In the genomic region with DNA sequence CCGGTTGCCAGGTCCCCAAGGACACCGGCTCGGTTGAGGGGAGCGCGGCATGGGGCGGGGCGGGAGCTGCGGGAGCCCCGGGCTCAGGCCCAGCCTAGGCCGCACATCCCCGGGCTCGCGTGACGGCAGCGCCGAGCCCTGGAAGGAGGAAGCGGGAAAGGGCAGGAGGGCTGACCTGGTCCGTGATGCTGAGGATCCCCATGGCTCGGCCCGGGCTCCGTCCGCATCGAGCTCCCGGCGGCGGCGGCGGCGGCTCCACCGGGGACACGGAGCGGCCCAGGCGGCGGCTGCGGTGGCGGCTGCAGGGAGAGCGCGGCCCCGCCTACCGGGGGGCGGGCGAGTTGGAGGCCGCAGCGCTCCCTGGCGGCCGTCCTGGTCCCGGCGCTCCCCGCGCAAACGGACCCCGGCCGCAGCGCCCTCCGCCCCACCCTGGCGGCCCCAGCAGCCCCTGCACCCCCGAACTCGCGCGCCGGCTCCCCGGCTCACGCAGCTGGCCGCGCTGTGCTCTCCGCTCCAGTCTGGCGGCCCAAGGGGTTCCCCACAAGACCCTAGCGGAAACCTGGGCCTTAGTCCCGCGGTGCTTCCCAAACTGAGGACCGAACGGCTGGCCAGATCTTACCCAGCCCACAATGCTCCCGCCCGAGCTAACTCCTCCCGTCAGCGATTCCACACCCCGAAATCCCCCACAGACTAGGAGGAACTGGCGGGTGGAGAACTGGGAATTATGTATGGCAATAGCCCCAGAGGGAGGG, we compare ENCODE assay signal across 1 cellular context.
TF ChIP-seq lines count a peak whose summit lies in the region.

A gene (minus strand): TSS at position 317 of the 752 bp plus-strand sequence. CDS start 115 bp downstream, at position 202.

TF ChIP-seq in K562, 482 proteins besides CTCF, POLR2A, EP300 and RAD21 (continued from another document and continues in another):
- no peak for TF ChIP-seq TFAM (CRISPR knock-in tag; conservative IDR thresholded peaks at IDR 0.05)
- TF ChIP-seq, protein P1, sequence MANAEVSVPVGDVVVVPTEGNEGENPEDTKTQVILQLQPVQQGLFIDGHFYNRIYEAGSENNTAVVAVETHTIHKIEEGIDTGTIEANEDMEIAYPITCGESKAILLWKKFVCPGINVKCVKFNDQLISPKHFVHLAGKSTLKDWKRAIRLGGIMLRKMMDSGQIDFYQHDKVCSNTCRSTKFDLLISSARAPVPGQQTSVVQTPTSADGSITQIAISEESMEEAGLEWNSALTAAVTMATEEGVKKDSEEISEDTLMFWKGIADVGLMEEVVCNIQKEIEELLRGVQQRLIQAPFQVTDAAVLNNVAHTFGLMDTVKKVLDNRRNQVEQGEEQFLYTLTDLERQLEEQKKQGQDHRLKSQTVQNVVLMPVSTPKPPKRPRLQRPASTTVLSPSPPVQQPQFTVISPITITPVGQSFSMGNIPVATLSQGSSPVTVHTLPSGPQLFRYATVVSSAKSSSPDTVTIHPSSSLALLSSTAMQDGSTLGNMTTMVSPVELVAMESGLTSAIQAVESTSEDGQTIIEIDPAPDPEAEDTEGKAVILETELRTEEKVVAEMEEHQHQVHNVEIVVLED (CRISPR knock-in tag; IDR thresholded peaks at IDR 0.05): peak; percentile 29; the same call in 1 of the 2 replicates
- no peak for TF ChIP-seq FOXJ3 (CRISPR knock-in tag; IDR thresholded peaks at IDR 0.05)
- TF ChIP-seq MTA3 (IDR thresholded peaks at IDR 0.05; ENCODE audit: borderline replicate concordance): 0 out of 2 replicates have a peak, but pooled peaks have one; percentile 58
- TF ChIP-seq ERF (CRISPR knock-in tag; IDR thresholded peaks at IDR 0.05): 0 out of 2 replicates have a peak, but pooled peaks have one; percentile 71
- no peak for TF ChIP-seq ZNF347 (CRISPR knock-in tag; IDR thresholded peaks at IDR 0.05; ENCODE audit: low read depth)
- TF ChIP-seq, protein P2, sequence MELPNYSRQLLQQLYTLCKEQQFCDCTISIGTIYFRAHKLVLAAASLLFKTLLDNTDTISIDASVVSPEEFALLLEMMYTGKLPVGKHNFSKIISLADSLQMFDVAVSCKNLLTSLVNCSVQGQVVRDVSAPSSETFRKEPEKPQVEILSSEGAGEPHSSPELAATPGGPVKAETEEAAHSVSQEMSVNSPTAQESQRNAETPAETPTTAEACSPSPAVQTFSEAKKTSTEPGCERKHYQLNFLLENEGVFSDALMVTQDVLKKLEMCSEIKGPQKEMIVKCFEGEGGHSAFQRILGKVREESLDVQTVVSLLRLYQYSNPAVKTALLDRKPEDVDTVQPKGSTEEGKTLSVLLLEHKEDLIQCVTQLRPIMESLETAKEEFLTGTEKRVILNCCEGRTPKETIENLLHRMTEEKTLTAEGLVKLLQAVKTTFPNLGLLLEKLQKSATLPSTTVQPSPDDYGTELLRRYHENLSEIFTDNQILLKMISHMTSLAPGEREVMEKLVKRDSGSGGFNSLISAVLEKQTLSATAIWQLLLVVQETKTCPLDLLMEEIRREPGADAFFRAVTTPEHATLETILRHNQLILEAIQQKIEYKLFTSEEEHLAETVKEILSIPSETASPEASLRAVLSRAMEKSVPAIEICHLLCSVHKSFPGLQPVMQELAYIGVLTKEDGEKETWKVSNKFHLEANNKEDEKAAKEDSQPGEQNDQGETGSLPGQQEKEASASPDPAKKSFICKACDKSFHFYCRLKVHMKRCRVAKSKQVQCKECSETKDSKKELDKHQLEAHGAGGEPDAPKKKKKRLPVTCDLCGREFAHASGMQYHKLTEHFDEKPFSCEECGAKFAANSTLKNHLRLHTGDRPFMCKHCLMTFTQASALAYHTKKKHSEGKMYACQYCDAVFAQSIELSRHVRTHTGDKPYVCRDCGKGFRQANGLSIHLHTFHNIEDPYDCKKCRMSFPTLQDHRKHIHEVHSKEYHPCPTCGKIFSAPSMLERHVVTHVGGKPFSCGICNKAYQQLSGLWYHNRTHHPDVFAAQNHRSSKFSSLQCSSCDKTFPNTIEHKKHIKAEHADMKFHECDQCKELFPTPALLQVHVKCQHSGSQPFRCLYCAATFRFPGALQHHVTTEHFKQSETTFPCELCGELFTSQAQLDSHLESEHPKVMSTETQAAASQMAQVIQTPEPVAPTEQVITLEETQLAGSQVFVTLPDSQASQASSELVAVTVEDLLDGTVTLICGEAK (IDR thresholded peaks at IDR 0.05): no peak; the same call in 1 of the 2 replicates
- TF ChIP-seq, protein P2 (CRISPR knock-in tag; IDR thresholded peaks at IDR 0.05): no peak
- no peak for TF ChIP-seq ZNF133 (CRISPR knock-in tag; IDR thresholded peaks at IDR 0.05)
- TF ChIP-seq, protein P3, sequence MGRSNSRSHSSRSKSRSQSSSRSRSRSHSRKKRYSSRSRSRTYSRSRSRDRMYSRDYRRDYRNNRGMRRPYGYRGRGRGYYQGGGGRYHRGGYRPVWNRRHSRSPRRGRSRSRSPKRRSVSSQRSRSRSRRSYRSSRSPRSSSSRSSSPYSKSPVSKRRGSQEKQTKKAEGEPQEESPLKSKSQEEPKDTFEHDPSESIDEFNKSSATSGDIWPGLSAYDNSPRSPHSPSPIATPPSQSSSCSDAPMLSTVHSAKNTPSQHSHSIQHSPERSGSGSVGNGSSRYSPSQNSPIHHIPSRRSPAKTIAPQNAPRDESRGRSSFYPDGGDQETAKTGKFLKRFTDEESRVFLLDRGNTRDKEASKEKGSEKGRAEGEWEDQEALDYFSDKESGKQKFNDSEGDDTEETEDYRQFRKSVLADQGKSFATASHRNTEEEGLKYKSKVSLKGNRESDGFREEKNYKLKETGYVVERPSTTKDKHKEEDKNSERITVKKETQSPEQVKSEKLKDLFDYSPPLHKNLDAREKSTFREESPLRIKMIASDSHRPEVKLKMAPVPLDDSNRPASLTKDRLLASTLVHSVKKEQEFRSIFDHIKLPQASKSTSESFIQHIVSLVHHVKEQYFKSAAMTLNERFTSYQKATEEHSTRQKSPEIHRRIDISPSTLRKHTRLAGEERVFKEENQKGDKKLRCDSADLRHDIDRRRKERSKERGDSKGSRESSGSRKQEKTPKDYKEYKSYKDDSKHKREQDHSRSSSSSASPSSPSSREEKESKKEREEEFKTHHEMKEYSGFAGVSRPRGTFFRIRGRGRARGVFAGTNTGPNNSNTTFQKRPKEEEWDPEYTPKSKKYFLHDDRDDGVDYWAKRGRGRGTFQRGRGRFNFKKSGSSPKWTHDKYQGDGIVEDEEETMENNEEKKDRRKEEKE (IDR thresholded peaks at IDR 0.05; ENCODE audit: borderline replicate concordance in 1 of 2, control insufficient read depth in 1 of 2, low read depth in 2 of 2, low read length in 1 of 2): no peak
- TF ChIP-seq, protein P4, sequence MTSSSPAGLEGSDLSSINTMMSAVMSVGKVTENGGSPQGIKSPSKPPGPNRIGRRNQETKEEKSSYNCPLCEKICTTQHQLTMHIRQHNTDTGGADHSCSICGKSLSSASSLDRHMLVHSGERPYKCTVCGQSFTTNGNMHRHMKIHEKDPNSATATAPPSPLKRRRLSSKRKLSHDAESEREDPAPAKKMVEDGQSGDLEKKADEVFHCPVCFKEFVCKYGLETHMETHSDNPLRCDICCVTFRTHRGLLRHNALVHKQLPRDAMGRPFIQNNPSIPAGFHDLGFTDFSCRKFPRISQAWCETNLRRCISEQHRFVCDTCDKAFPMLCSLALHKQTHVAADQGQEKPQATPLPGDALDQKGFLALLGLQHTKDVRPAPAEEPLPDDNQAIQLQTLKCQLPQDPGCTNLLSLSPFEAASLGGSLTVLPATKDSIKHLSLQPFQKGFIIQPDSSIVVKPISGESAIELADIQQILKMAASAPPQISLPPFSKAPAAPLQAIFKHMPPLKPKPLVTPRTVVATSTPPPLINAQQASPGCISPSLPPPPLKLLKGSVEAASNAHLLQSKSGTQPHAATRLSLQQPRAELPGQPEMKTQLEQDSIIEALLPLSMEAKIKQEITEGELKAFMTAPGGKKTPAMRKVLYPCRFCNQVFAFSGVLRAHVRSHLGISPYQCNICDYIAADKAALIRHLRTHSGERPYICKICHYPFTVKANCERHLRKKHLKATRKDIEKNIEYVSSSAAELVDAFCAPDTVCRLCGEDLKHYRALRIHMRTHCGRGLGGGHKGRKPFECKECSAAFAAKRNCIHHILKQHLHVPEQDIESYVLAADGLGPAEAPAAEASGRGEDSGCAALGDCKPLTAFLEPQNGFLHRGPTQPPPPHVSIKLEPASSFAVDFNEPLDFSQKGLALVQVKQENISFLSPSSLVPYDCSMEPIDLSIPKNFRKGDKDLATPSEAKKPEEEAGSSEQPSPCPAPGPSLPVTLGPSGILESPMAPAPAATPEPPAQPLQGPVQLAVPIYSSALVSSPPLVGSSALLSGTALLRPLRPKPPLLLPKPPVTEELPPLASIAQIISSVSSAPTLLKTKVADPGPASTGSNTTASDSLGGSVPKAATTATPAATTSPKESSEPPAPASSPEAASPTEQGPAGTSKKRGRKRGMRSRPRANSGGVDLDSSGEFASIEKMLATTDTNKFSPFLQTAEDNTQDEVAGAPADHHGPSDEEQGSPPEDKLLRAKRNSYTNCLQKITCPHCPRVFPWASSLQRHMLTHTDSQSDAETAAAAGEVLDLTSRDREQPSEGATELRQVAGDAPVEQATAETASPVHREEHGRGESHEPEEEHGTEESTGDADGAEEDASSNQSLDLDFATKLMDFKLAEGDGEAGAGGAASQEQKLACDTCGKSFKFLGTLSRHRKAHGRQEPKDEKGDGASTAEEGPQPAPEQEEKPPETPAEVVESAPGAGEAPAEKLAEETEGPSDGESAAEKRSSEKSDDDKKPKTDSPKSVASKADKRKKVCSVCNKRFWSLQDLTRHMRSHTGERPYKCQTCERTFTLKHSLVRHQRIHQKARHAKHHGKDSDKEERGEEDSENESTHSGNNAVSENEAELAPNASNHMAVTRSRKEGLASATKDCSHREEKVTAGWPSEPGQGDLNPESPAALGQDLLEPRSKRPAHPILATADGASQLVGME (CRISPR knock-in tag; IDR thresholded peaks at IDR 0.05): no peak
- TF ChIP-seq, protein P5, sequence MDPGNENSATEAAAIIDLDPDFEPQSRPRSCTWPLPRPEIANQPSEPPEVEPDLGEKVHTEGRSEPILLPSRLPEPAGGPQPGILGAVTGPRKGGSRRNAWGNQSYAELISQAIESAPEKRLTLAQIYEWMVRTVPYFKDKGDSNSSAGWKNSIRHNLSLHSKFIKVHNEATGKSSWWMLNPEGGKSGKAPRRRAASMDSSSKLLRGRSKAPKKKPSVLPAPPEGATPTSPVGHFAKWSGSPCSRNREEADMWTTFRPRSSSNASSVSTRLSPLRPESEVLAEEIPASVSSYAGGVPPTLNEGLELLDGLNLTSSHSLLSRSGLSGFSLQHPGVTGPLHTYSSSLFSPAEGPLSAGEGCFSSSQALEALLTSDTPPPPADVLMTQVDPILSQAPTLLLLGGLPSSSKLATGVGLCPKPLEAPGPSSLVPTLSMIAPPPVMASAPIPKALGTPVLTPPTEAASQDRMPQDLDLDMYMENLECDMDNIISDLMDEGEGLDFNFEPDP (CRISPR knock-in tag; IDR thresholded peaks at IDR 0.05): no peak
- TF ChIP-seq RBFOX2 (IDR thresholded peaks at IDR 0.05; ENCODE audit: low read depth, low read length): peak; percentile 69
- peak; percentile 85 for TF ChIP-seq CHD1 (IDR thresholded peaks at IDR 0.05; ENCODE audit: low read length)
- TF ChIP-seq, protein P6, sequence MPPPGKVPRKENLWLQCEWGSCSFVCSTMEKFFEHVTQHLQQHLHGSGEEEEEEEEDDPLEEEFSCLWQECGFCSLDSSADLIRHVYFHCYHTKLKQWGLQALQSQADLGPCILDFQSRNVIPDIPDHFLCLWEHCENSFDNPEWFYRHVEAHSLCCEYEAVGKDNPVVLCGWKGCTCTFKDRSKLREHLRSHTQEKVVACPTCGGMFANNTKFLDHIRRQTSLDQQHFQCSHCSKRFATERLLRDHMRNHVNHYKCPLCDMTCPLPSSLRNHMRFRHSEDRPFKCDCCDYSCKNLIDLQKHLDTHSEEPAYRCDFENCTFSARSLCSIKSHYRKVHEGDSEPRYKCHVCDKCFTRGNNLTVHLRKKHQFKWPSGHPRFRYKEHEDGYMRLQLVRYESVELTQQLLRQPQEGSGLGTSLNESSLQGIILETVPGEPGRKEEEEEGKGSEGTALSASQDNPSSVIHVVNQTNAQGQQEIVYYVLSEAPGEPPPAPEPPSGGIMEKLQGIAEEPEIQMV (tag; conservative IDR thresholded peaks at IDR 0.05; ENCODE audit: low read depth): no peak
- 0 out of 4 replicates have a peak, but pooled peaks of 1 of the 2 experiments have one; percentile 13 for TF ChIP-seq HDAC1 (IDR thresholded peaks at IDR 0.05)
- TF ChIP-seq, protein P7, sequence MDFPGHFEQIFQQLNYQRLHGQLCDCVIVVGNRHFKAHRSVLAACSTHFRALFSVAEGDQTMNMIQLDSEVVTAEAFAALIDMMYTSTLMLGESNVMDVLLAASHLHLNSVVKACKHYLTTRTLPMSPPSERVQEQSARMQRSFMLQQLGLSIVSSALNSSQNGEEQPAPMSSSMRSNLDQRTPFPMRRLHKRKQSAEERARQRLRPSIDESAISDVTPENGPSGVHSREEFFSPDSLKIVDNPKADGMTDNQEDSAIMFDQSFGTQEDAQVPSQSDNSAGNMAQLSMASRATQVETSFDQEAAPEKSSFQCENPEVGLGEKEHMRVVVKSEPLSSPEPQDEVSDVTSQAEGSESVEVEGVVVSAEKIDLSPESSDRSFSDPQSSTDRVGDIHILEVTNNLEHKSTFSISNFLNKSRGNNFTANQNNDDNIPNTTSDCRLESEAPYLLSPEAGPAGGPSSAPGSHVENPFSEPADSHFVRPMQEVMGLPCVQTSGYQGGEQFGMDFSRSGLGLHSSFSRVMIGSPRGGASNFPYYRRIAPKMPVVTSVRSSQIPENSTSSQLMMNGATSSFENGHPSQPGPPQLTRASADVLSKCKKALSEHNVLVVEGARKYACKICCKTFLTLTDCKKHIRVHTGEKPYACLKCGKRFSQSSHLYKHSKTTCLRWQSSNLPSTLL (IDR thresholded peaks at IDR 0.05): no peak
- TF ChIP-seq ZNF384 (IDR thresholded peaks at IDR 0.05; ENCODE audit: low read depth, low read length): no peak
- no peak for TF ChIP-seq SLC30A9 (CRISPR knock-in tag; IDR thresholded peaks at IDR 0.05)
- no peak for TF ChIP-seq MXI1 (IDR thresholded peaks at IDR 0.05; ENCODE audit: low read depth, low read length)
- 0 out of 2 replicates have a peak, but pooled peaks have one; percentile 46 for TF ChIP-seq CBX1 (IDR thresholded peaks at IDR 0.05; ENCODE audit: low read depth)
- peak; percentile 82 for TF ChIP-seq CTBP1 (IDR thresholded peaks at IDR 0.05; ENCODE audit: borderline replicate concordance)
- peak; percentile 46; the same call in 1 of the 2 replicates for TF ChIP-seq L3MBTL2 (IDR thresholded peaks at IDR 0.05)
